In genomic region chr3:136292500-136292899, GRCh38 we compare ENCODE assay signal across 1 cellular context.
A peak's percentile ranks its signal among the peaks of the same experiment; 100 is the strongest.
TF ChIP-seq lines count a peak whose summit lies in the region.

No MANE protein-coding gene starts in this region.

TF ChIP-seq in HepG2, 621 proteins besides CTCF, POLR2A, EP300 and RAD21 (continued from another document and continues in another):
- no peak for TF ChIP-seq PBX3 (CRISPR knock-in tag; IDR thresholded peaks at IDR 0.05; ENCODE audit: borderline replicate concordance)
- TF ChIP-seq ZNF143 (CRISPR knock-in tag; IDR thresholded peaks at IDR 0.05) = no peak
- TF ChIP-seq ZNF207 (IDR thresholded peaks at IDR 0.05; ENCODE audit: borderline replicate concordance) = no peak
- no peak for TF ChIP-seq U2AF1 (optimal IDR thresholded peaks at IDR 0.05; ENCODE audit: low read depth, low read length)
- TF ChIP-seq ZSCAN31 (CRISPR knock-in tag; IDR thresholded peaks at IDR 0.05; ENCODE audit: low read depth) = no peak
- TF ChIP-seq SALL2 (CRISPR knock-in tag; IDR thresholded peaks at IDR 0.05) = no peak
- no peak for TF ChIP-seq ATM (IDR thresholded peaks at IDR 0.05; ENCODE audit: borderline replicate concordance)
- no peak for TF ChIP-seq NR1H2 (CRISPR knock-in tag; IDR thresholded peaks at IDR 0.05; ENCODE audit: borderline replicate concordance, low read depth)
- TF ChIP-seq ZNF484 (CRISPR knock-in tag; IDR thresholded peaks at IDR 0.05; ENCODE audit: borderline replicate concordance, low read depth) = no peak
- no peak for TF ChIP-seq GATA4 (IDR thresholded peaks at IDR 0.05; ENCODE audit: borderline replicate concordance, low read depth)
- TF ChIP-seq IKZF4 (CRISPR knock-in tag; IDR thresholded peaks at IDR 0.05; ENCODE audit: borderline replicate concordance, low read depth, not compliant biosample characterization) = no peak
- TF ChIP-seq ZNF235 (CRISPR knock-in tag; IDR thresholded peaks at IDR 0.05; ENCODE audit: borderline replicate concordance) = no peak
- TF ChIP-seq FOXC1 (CRISPR knock-in tag; IDR thresholded peaks at IDR 0.05; ENCODE audit: borderline replicate concordance) = no peak
- no peak for TF ChIP-seq HIC2 (CRISPR knock-in tag; IDR thresholded peaks at IDR 0.05; ENCODE audit: low read depth)
- 0 out of 2 replicates have a peak, but pooled peaks have one; percentile 30 for TF ChIP-seq GATAD2A (CRISPR knock-in tag; IDR thresholded peaks at IDR 0.05)
- no peak for TF ChIP-seq IKZF1 (IDR thresholded peaks at IDR 0.05)
- no peak for TF ChIP-seq ZHX2 (IDR thresholded peaks at IDR 0.05; ENCODE audit: low read depth)
- no peak for TF ChIP-seq ZHX2 (CRISPR knock-in tag; IDR thresholded peaks at IDR 0.05; ENCODE audit: borderline replicate concordance)
- no peak for TF ChIP-seq SNRNP70 (IDR thresholded peaks at IDR 0.05; ENCODE audit: low read depth, low read length)
- no peak for TF ChIP-seq ZFP41 (CRISPR knock-in tag; IDR thresholded peaks at IDR 0.05; ENCODE audit: borderline replicate concordance)
- TF ChIP-seq NR2F6 (IDR thresholded peaks at IDR 0.05) = peak; percentile 67
- peak; percentile 66; the same call in 1 of the 2 replicates for TF ChIP-seq NR2F6 (CRISPR knock-in tag; IDR thresholded peaks at IDR 0.05)
- no peak for TF ChIP-seq AGO2 (optimal IDR thresholded peaks at IDR 0.05; ENCODE audit: low read depth, low read length)
- no peak for TF ChIP-seq ZNF772 (CRISPR knock-in tag; IDR thresholded peaks at IDR 0.05)
- TF ChIP-seq TRIM24 (CRISPR knock-in tag; IDR thresholded peaks at IDR 0.05) = no peak
- 0 out of 2 replicates have a peak, but pooled peaks have one; percentile 22 for TF ChIP-seq BCL6 (CRISPR knock-in tag; IDR thresholded peaks at IDR 0.05)
- no peak for TF ChIP-seq FOSL2 (CRISPR knock-in tag; IDR thresholded peaks at IDR 0.05)
- TF ChIP-seq, protein P1, sequence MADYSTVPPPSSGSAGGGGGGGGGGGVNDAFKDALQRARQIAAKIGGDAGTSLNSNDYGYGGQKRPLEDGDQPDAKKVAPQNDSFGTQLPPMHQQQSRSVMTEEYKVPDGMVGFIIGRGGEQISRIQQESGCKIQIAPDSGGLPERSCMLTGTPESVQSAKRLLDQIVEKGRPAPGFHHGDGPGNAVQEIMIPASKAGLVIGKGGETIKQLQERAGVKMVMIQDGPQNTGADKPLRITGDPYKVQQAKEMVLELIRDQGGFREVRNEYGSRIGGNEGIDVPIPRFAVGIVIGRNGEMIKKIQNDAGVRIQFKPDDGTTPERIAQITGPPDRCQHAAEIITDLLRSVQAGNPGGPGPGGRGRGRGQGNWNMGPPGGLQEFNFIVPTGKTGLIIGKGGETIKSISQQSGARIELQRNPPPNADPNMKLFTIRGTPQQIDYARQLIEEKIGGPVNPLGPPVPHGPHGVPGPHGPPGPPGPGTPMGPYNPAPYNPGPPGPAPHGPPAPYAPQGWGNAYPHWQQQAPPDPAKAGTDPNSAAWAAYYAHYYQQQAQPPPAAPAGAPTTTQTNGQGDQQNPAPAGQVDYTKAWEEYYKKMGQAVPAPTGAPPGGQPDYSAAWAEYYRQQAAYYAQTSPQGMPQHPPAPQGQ (CRISPR knock-in tag; IDR thresholded peaks at IDR 0.05; ENCODE audit: borderline replicate concordance) = no peak
- TF ChIP-seq MAFG (CRISPR knock-in tag; IDR thresholded peaks at IDR 0.05) = no peak
- TF ChIP-seq ZBTB4 (CRISPR knock-in tag; IDR thresholded peaks at IDR 0.05; ENCODE audit: borderline replicate concordance) = no peak
- TF ChIP-seq ZNF704 (CRISPR knock-in tag; IDR thresholded peaks at IDR 0.05; ENCODE audit: borderline replicate concordance) = no peak
- no peak for TF ChIP-seq RBM39 (IDR thresholded peaks at IDR 0.05; ENCODE audit: low read depth, low read length, poor library complexity, severe bottlenecking)
- 0 out of 2 replicates have a peak, but pooled peaks have one; percentile 34 for TF ChIP-seq MIXL1 (CRISPR knock-in tag; IDR thresholded peaks at IDR 0.05)
- TF ChIP-seq ZNF20 (CRISPR knock-in tag; IDR thresholded peaks at IDR 0.05) = no peak
- TF ChIP-seq KMT2B (CRISPR knock-in tag; IDR thresholded peaks at IDR 0.05) = no peak
- TF ChIP-seq KDM2A (CRISPR knock-in tag; IDR thresholded peaks at IDR 0.05; ENCODE audit: borderline replicate concordance, low read depth) = no peak
- TF ChIP-seq ZNF430 (CRISPR knock-in tag; IDR thresholded peaks at IDR 0.05) = no peak
- TF ChIP-seq FOXP1 (IDR thresholded peaks at IDR 0.05) = no peak
- TF ChIP-seq FOXP1 (CRISPR knock-in tag; IDR thresholded peaks at IDR 0.05) = peak; percentile 26; the same call in 1 of the 2 replicates
- no peak for TF ChIP-seq SIX4 (CRISPR knock-in tag; IDR thresholded peaks at IDR 0.05)
- peak; percentile 59 for TF ChIP-seq FOXA3 (CRISPR knock-in tag; IDR thresholded peaks at IDR 0.05)
- TF ChIP-seq ZNF710 (CRISPR knock-in tag; IDR thresholded peaks at IDR 0.05; ENCODE audit: borderline replicate concordance) = no peak
